In genomic region chr4:77156912-77157858, GRCh38 we compare ENCODE assay signal across 1 cellular context.
TF ChIP-seq lines count a peak whose summit lies in the region.

Gene CCNG2, plus strand, starts transcription at chr4:77157207. Its CDS starts 1,326 bp downstream, at chr4:77158533.

TF ChIP-seq in HEK293, 187 proteins besides CTCF, POLR2A, EP300 and RAD21 (continued from another document):
- TF ChIP-seq ZNF660 (tag by site-specific recombination; IDR thresholded peaks at IDR 0.05) (peak; percentile 87), OSR2 (tag by site-specific recombination; IDR thresholded peaks at IDR 0.05) (0 out of 2 replicates have a peak, but pooled peaks have one; percentile 35), ZXDB (tag by site-specific recombination; IDR thresholded peaks at IDR 0.05) (peak; percentile 98), ZNF2 (tag by site-specific recombination; IDR thresholded peaks at IDR 0.05) (peak; percentile 89; the same call in 1 of the 2 replicates), ZNF571 (tag by site-specific recombination; IDR thresholded peaks at IDR 0.05) (no peak), ZNF777 (tag by site-specific recombination; IDR thresholded peaks at IDR 0.05; ENCODE audit: borderline replicate concordance) (peak; percentile 90), PBX3 (CRISPR knock-in tag; IDR thresholded peaks at IDR 0.05) (no peak), ZNF423 (tag by site-specific recombination; IDR thresholded peaks at IDR 0.05) (no peak), ZNF549 (tag by site-specific recombination; IDR thresholded peaks at IDR 0.05) (no peak), MYNN (tag by site-specific recombination; IDR thresholded peaks at IDR 0.05; ENCODE audit: borderline replicate concordance) (peak; percentile 83), KLF9 (tag by site-specific recombination; IDR thresholded peaks at IDR 0.05; ENCODE audit: low read depth) (peak; percentile 96), PATZ1 (tag by site-specific recombination; IDR thresholded peaks at IDR 0.05) (peak; percentile 95), ZNF585B (tag by site-specific recombination; IDR thresholded peaks at IDR 0.05) (no peak), ZBTB20 (tag by site-specific recombination; IDR thresholded peaks at IDR 0.05) (peak; percentile 88), ZSCAN30 (tag by site-specific recombination; IDR thresholded peaks at IDR 0.05) (peak; percentile 83), ZNF140 (tag by site-specific recombination; IDR thresholded peaks at IDR 0.05) (no peak), GFI1B (tag by site-specific recombination; IDR thresholded peaks at IDR 0.05) (peak; percentile 96), ZNF600 (tag by site-specific recombination; IDR thresholded peaks at IDR 0.05) (peak; percentile 54; the same call in 1 of the 2 replicates), REPIN1 (tag by site-specific recombination; IDR thresholded peaks at IDR 0.05; ENCODE audit: low read depth) (0 out of 2 replicates have a peak, but pooled peaks have one; percentile 58), ZNF626 (tag by site-specific recombination; IDR thresholded peaks at IDR 0.05) (no peak)
- TF ChIP-seq, protein P1, sequence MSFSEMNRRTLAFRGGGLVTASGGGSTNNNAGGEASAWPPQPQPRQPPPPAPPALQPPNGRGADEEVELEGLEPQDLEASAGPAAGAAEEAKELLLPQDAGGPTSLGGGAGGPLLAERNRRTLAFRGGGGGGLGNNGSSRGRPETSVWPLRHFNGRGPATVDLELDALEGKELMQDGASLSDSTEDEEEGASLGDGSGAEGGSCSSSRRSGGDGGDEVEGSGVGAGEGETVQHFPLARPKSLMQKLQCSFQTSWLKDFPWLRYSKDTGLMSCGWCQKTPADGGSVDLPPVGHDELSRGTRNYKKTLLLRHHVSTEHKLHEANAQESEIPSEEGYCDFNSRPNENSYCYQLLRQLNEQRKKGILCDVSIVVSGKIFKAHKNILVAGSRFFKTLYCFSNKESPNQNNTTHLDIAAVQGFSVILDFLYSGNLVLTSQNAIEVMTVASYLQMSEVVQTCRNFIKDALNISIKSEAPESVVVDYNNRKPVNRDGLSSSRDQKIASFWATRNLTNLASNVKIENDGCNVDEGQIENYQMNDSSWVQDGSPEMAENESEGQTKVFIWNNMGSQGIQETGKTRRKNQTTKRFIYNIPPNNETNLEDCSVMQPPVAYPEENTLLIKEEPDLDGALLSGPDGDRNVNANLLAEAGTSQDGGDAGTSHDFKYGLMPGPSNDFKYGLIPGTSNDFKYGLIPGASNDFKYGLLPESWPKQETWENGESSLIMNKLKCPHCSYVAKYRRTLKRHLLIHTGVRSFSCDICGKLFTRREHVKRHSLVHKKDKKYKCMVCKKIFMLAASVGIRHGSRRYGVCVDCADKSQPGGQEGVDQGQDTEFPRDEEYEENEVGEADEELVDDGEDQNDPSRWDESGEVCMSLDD (tag by site-specific recombination; IDR thresholded peaks at IDR 0.05), result peak; percentile 99
- TF ChIP-seq, protein P2, sequence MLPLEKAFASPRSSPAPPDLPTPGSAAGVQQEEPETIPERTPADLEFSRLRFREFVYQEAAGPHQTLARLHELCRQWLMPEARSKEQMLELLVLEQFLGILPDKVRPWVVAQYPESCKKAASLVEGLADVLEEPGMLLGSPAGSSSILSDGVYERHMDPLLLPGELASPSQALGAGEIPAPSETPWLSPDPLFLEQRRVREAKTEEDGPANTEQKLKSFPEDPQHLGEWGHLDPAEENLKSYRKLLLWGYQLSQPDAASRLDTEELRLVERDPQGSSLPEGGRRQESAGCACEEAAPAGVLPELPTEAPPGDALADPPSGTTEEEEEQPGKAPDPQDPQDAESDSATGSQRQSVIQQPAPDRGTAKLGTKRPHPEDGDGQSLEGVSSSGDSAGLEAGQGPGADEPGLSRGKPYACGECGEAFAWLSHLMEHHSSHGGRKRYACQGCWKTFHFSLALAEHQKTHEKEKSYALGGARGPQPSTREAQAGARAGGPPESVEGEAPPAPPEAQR (tag by site-specific recombination; IDR thresholded peaks at IDR 0.05), result peak; percentile 28; the same call in 1 of the 2 replicates
- TF ChIP-seq, protein P3, sequence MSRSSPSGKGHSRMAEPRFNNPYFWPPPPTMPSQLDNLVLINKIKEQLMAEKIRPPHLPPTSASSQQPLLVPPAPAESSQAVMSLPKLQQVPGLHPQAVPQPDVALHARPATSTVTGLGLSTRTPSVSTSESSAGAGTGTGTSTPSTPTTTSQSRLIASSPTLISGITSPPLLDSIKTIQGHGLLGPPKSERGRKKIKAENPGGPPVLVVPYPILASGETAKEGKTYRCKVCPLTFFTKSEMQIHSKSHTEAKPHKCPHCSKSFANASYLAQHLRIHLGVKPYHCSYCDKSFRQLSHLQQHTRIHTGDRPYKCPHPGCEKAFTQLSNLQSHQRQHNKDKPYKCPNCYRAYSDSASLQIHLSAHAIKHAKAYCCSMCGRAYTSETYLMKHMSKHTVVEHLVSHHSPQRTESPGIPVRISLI (tag by site-specific recombination; IDR thresholded peaks at IDR 0.05), result peak; percentile 73
- TF ChIP-seq, protein P4, sequence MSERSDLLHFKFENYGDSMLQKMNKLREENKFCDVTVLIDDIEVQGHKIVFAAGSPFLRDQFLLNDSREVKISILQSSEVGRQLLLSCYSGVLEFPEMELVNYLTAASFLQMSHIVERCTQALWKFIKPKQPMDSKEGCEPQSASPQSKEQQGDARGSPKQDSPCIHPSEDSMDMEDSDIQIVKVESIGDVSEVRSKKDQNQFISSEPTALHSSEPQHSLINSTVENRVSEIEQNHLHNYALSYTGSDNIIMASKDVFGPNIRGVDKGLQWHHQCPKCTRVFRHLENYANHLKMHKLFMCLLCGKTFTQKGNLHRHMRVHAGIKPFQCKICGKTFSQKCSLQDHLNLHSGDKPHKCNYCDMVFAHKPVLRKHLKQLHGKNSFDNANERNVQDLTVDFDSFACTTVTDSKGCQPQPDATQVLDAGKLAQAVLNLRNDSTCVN (tag by site-specific recombination; optimal IDR thresholded peaks at IDR 0.05), result peak; percentile 60
- TF ChIP-seq, protein P5, sequence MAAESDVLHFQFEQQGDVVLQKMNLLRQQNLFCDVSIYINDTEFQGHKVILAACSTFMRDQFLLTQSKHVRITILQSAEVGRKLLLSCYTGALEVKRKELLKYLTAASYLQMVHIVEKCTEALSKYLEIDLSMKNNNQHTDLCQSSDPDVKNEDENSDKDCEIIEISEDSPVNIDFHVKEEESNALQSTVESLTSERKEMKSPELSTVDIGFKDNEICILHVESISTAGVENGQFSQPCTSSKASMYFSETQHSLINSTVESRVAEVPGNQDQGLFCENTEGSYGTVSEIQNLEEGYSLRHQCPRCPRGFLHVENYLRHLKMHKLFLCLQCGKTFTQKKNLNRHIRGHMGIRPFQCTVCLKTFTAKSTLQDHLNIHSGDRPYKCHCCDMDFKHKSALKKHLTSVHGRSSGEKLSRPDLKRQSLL (tag by site-specific recombination; IDR thresholded peaks at IDR 0.05), result no peak
- TF ChIP-seq, protein P6, sequence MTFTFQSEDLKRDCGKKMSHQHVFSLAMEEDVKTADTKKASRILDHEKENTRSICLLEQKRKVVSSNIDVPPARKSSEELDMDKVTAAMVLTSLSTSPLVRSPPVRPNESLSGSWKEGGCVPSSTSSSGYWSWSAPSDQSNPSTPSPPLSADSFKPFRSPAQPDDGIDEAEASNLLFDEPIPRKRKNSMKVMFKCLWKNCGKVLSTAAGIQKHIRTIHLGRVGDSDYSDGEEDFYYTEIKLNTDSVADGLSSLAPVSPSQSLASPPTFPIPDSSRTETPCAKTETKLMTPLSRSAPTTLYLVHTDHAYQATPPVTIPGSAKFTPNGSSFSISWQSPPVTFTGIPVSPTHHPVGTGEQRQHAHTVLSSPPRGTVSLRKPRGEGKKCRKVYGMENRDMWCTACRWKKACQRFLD (tag by site-specific recombination; IDR thresholded peaks at IDR 0.05), result no peak
TF ChIP-seq in HEK293: peak in this region for 93.
